ENCODE assay signal across 1 cellular context in the genomic region with DNA sequence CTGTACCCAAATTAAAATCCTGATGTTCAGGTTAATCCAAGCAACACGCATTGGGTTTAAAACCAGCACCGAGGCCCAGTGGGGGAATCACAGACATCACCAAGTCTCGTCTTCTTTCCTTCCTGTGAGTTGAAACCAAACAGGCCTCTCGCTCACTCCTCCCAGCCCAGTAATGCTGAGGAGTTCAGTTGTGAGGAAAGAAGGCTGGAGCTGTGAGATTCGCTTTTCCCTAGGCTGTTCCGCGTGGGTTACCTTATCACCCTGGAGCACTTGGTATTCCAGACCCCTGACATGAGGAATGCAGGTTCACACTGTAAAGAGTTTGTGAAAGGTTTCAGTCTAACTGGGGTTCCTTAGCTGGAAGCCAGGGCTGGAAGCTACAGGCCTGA.
TF ChIP-seq lines count a peak whose summit lies in the region.

No MANE protein-coding gene starts in this region.

TF ChIP-seq in SK-N-SH treated with all-trans-retinoic acid at 6 μM for 48 hours, 23 proteins besides CTCF, POLR2A, EP300 and RAD21 (continued from another document):
- TF ChIP-seq, protein P1, sequence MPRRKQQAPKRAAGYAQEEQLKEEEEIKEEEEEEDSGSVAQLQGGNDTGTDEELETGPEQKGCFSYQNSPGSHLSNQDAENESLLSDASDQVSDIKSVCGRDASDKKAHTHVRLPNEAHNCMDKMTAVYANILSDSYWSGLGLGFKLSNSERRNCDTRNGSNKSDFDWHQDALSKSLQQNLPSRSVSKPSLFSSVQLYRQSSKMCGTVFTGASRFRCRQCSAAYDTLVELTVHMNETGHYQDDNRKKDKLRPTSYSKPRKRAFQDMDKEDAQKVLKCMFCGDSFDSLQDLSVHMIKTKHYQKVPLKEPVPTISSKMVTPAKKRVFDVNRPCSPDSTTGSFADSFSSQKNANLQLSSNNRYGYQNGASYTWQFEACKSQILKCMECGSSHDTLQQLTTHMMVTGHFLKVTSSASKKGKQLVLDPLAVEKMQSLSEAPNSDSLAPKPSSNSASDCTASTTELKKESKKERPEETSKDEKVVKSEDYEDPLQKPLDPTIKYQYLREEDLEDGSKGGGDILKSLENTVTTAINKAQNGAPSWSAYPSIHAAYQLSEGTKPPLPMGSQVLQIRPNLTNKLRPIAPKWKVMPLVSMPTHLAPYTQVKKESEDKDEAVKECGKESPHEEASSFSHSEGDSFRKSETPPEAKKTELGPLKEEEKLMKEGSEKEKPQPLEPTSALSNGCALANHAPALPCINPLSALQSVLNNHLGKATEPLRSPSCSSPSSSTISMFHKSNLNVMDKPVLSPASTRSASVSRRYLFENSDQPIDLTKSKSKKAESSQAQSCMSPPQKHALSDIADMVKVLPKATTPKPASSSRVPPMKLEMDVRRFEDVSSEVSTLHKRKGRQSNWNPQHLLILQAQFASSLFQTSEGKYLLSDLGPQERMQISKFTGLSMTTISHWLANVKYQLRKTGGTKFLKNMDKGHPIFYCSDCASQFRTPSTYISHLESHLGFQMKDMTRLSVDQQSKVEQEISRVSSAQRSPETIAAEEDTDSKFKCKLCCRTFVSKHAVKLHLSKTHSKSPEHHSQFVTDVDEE (CRISPR knock-in tag; IDR thresholded peaks at IDR 0.05) = no peak
- TF ChIP-seq ISL1 (CRISPR knock-in tag; IDR thresholded peaks at IDR 0.05) (no peak), BACH2 (CRISPR knock-in tag; IDR thresholded peaks at IDR 0.05; ENCODE audit: borderline replicate concordance) (no peak)
